ENCODE assay signal across 1 cellular context in the genomic region with DNA sequence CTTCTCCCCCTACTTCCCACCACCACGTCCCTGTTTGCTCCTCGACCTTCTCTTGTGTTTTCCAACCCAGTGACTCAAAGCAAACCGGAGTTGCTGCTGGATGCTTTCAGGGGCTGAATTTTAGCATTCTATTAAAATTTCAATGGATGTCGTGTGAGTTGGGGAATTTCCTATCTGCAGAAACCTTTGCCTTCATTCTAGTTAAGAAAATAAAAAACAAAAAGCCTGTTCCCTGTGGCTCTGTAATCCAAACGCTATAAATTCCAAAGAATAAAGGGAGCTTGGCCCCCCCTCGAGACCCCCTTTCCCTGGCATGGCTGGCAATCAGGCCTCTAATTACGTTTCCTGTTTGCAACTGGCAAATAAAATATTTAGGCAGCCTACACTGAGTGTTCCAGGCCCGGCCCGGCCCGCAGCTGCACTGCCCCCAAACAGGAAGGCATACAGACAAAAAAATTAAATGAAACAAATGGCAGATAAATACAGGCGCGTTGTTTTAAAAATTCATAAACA.
TF ChIP-seq lines count a peak whose summit lies in the region.

No MANE protein-coding gene starts in this region.

TF ChIP-seq in WTC11, 78 proteins besides CTCF, POLR2A, EP300 and RAD21 (continued from another document):
- no peak for TF ChIP-seq AFF4 (CRISPR knock-in tag; IDR thresholded peaks at IDR 0.05; ENCODE audit: borderline replicate concordance)
- TF ChIP-seq ATF3 (CRISPR knock-in tag; conservative IDR thresholded peaks at IDR 0.05), result no peak
